Comparison of ENCODE assay signal across 8 cellular contexts in genomic region chr9:107813287-107813686, GRCh38.
"Had no signal": no experiment of that assay in that cellular context is flagged by ENCODE, and none has a peak within 500 bp of the region (broad histone marks: within the 10 kb centered on the region; RNA-seq: fewer than 3 reads in every experiment).

No MANE protein-coding gene starts in this region.

- FAIRE-seq: G401.6, GM12878, GM12891, GM12892, GM18507, GM19239 had no signal

- DNase-seq: GDM1, GF-D8 had no signal

- H3K4me3 ChIP-seq: GM12878 had no signal
